ENCODE assay signal across 15 cellular contexts in genomic region chr3:159858650-159859049, GRCh38. TPM values are rescaled to one million over a fixed set of nuclear protein-coding genes. Genes with fewer than 3 reads are reported as not detected.
"Had no signal": no experiment of that assay in that cellular context is flagged by ENCODE, and none has a peak within 500 bp of the region (broad histone marks: within the 10 kb centered on the region; RNA-seq: fewer than 3 reads in every experiment).

No MANE protein-coding gene starts in this region.

- H3K36me3 Mint-ChIP-seq: activated CD4-positive, alpha-beta memory T cell treated with anti-CD3 and anti-CD28 coated beads for 36 hours; activated naive CD4-positive, alpha-beta T cell treated with anti-CD3 and anti-CD28 coated beads, Interleukin-2, amount 50 U/mL, for 72 hours; natural killer cell treated with Interleukin-12 subunit alpha and Interleukin-12 subunit beta and Interleukin-15 and Interleukin-18, amount 100 ng/mL, for 72 hours; type B pancreatic cell had no signal

- H3K27ac ChIP-seq: suprapubic skin had no signal

- H3K9me3 Mint-ChIP-seq: activated CD4-positive, alpha-beta memory T cell treated with anti-CD3 and anti-CD28 coated beads for 36 hours; activated naive CD4-positive, alpha-beta T cell treated with anti-CD3 and anti-CD28 coated beads, Interleukin-2, amount 50 U/mL, for 72 hours; activated T-cell treated with anti-CD3 and anti-CD28 coated beads, Interleukin-2, amount 50 U/mL, for 24 hours; endodermal cell; natural killer cell treated with Interleukin-12 subunit alpha and Interleukin-12 subunit beta and Interleukin-15 and Interleukin-18, amount 100 ng/mL, for 72 hours; type B pancreatic cell had no signal

- H3K27me3 ChIP-seq: esophagus squamous epithelium, suprapubic skin had no signal

- H3K27ac Mint-ChIP-seq: activated CD4-positive, alpha-beta memory T cell treated with anti-CD3 and anti-CD28 coated beads for 36 hours; activated CD4-positive, alpha-beta T cell treated with anti-CD3 and anti-CD28 coated beads for 36 hours; activated naive CD4-positive, alpha-beta T cell treated with anti-CD3 and anti-CD28 coated beads, Interleukin-2, amount 50 U/mL, for 72 hours; activated T-cell treated with anti-CD3 and anti-CD28 coated beads, Interleukin-2, amount 50 U/mL, for 24 hours; endodermal cell; natural killer cell treated with Interleukin-12 subunit alpha and Interleukin-12 subunit beta and Interleukin-15 and Interleukin-18, amount 100 ng/mL, for 72 hours; T-helper 17 cell; type B pancreatic cell had no signal

- H3K27me3 Mint-ChIP-seq: type B pancreatic cell had no signal

- H3K9me3 ChIP-seq: esophagus squamous epithelium, suprapubic skin had no signal

- H3K36me3 ChIP-seq: esophagus squamous epithelium, suprapubic skin had no signal

- H3K4me3 ChIP-seq: esophagus squamous epithelium, smooth muscle cell, suprapubic skin had no signal

- H3K4me1 Mint-ChIP-seq: activated CD4-positive, alpha-beta T cell treated with anti-CD3 and anti-CD28 coated beads for 36 hours had no signal

- DNase-seq: activated CD4-positive, alpha-beta memory T cell treated with anti-CD3 and anti-CD28 coated beads for 36 hours; activated CD4-positive, alpha-beta T cell treated with anti-CD3 and anti-CD28 coated beads for 36 hours; activated effector memory CD4-positive, alpha-beta T cell treated with anti-CD3 and anti-CD28 coated beads, Interleukin-2, amount 50 U/mL, for 16 hours; activated T-cell treated with anti-CD3 and anti-CD28 coated beads, Interleukin-2, amount 50 U/mL, for 24 hours; endodermal cell; esophagus squamous epithelium; mesendoderm; stimulated activated naive CD8-positive, alpha-beta T cell treated with anti-CD3 and anti-CD28 coated beads, Interleukin-15, Interleukin-2, amounts not matched to agents 100 U/mL and 50 U/mL, for 24 hours; T-helper 17 cell had no signal

- H3K4me3 Mint-ChIP-seq: activated CD4-positive, alpha-beta memory T cell treated with anti-CD3 and anti-CD28 coated beads for 36 hours; activated CD4-positive, alpha-beta T cell treated with anti-CD3 and anti-CD28 coated beads for 36 hours; activated T-cell treated with anti-CD3 and anti-CD28 coated beads, Interleukin-2, amount 50 U/mL, for 24 hours; endodermal cell; natural killer cell treated with Interleukin-12 subunit alpha and Interleukin-12 subunit beta and Interleukin-15 and Interleukin-18, amount 100 ng/mL, for 72 hours; T-helper 17 cell; type B pancreatic cell had no signal

- H3K4me2 ChIP-seq: smooth muscle cell had no signal

- ATAC-seq: activated CD4-positive, alpha-beta T cell treated with anti-CD3 and anti-CD28 coated beads for 36 hours; activated naive CD4-positive, alpha-beta T cell treated with anti-CD3 and anti-CD28 coated beads, Interleukin-2, amount 50 U/mL, for 72 hours; left lobe of liver; natural killer cell treated with Interleukin-12 subunit alpha and Interleukin-12 subunit beta and Interleukin-15 and Interleukin-18, amount 100 ng/mL, for 72 hours; stimulated activated naive CD8-positive, alpha-beta T cell treated with anti-CD3 and anti-CD28 coated beads, Interleukin-15, Interleukin-2, amounts not matched to agents 100 U/mL and 50 U/mL, for 24 hours; T-helper 17 cell had no signal

RNA-seq across cellular contexts. Expression of gene SCHIP1, which starts 19.0 kb away (rescaled TPM):
- total RNA-seq: activated CD4-positive, alpha-beta T cell treated with anti-CD3 and anti-CD28 coated beads for 36 hours; activated naive CD4-positive, alpha-beta T cell treated with anti-CD3 and anti-CD28 coated beads, Interleukin-2, amount 50 U/mL, for 72 hours; natural killer cell treated with Interleukin-12 subunit alpha and Interleukin-12 subunit beta and Interleukin-15 and Interleukin-18, amount 100 ng/mL, for 72 hours; T-helper 17 cell had no signal
